Comparison of ENCODE assay signal across 6 cellular contexts in genomic region chr16:30924797-30925645, GRCh38. TPM values are rescaled to one million over a fixed set of nuclear protein-coding genes. Genes with fewer than 3 reads are reported as not detected.
DNase-seq lines count a peak whose midpoint lies in the region; TF ChIP-seq lines count a peak whose summit lies in the region.

No MANE protein-coding gene starts in this region.

- no peak overlapping the region for H3K27ac ChIP-seq in CD8-positive, alpha-beta memory T cell (ENCODE audit: low read depth, low read length)
- H3K27ac ChIP-seq in mesendoderm (ENCODE audit: low read depth, low read length) = no peak overlapping the region

- H3K79me2 ChIP-seq in mesendoderm (ENCODE audit: control insufficient read depth, insufficient read depth, low read length) = peaks cover 12% of the 10 kb centered on the region

- peak overlapping the region; percentile 91 for H3K56ac ChIP-seq in mesendoderm (ENCODE audit: low read length)

- no peaks in the 10 kb centered on the region for H3K27me3 Mint-ChIP-seq in CD8-positive, alpha-beta memory T cell

- H3K23ac ChIP-seq in mesendoderm (ENCODE audit: low read length) = no peak overlapping the region

- no peaks in the 10 kb centered on the region for H3K4me1 ChIP-seq in CD8-positive, alpha-beta memory T cell (ENCODE audit: insufficient read depth, low read length)
- no peaks in the 10 kb centered on the region for H3K4me1 ChIP-seq in mesendoderm (ENCODE audit: control insufficient read depth, low read depth, low read length)

- no peak for TF ChIP-seq POLR2A in erythroblast (IDR thresholded peaks at IDR 0.05; ENCODE audit: low read length)

- no peak overlapping the region for H3K4me3 ChIP-seq in CD8-positive, alpha-beta memory T cell (ENCODE audit: low read length)
- H3K4me3 ChIP-seq in WI38 (ENCODE audit: low read depth, low read length) (peak overlapping the region; percentile 90), mesendoderm (ENCODE audit: low read length) (peak overlapping the region; percentile 67)

- H3K27me3 ChIP-seq in CD8-positive, alpha-beta memory T cell (ENCODE audit: insufficient read depth, low read length, poor library complexity, severe bottlenecking) = no peaks in the 10 kb centered on the region
- H3K27me3 ChIP-seq in mesendoderm (ENCODE audit: insufficient read depth, low read length, poor library complexity) = no peaks in the 10 kb centered on the region

- H3K4me1 Mint-ChIP-seq in CD8-positive, alpha-beta memory T cell = peaks cover 15 to 33% (median 16%) of the 10 kb centered on the region in 3 donors

- no peak overlapping the region for H2AK5ac ChIP-seq in mesendoderm (ENCODE audit: low read length)

- no peak overlapping the region for H2BK15ac ChIP-seq in mesendoderm (replicated peaks; ENCODE audit: low read depth)

- peak overlapping the region; percentile 25 for H3K4me2 ChIP-seq in mesendoderm (ENCODE audit: low read length)

- CTCF ChIA-PET in CD8-positive, alpha-beta memory T cell (lab: Charles Lee) = interaction anchor here (1.0 to 2.1 kb wide), 3 partner anchors 10 to 18 kb away, joined by 4 to 5 read pairs (median 4); no protein-coding TSS in a partner anchor

- peak overlapping the region; percentile 85 for H3K9ac ChIP-seq in mesendoderm (ENCODE audit: low read length)

- no CpG with 5 or more reads among the region's 12 CpGs for WGBS in mesendoderm (ENCODE audit: extremely low coverage, insufficient coverage, low lambda C conversion rate)

- peaks cover 0 to 20% (median 0%) of the 10 kb centered on the region in 3 donors for H3K36me3 Mint-ChIP-seq in CD8-positive, alpha-beta memory T cell

- H2BK5ac ChIP-seq in mesendoderm (ENCODE audit: low read length) = no peak overlapping the region

- H3K9me3 ChIP-seq in CD8-positive, alpha-beta memory T cell (ENCODE audit: low read length) = no peaks in the 10 kb centered on the region

- H3K4me3 Mint-ChIP-seq in CD8-positive, alpha-beta memory T cell = peak overlapping the region; percentile 64 to 84 (median 71)

- H3K18ac ChIP-seq in mesendoderm (ENCODE audit: low read length) = peak overlapping the region; percentile 93

- TF ChIP-seq CTCF in WI38 (IDR thresholded peaks at IDR 0.05; ENCODE audit: low read depth, low read length) = no peak

- H3K27ac Mint-ChIP-seq in CD8-positive, alpha-beta memory T cell = peak overlapping the region in 7 of 8 donors; percentile 9 to 88 (median 46)

- H3K36me3 ChIP-seq in CD8-positive, alpha-beta memory T cell (ENCODE audit: insufficient read depth, low read length) = no peaks in the 10 kb centered on the region
- H3K36me3 ChIP-seq in mesendoderm (ENCODE audit: control insufficient read depth, insufficient read depth, low read length) = peaks cover 14% of the 10 kb centered on the region

- no peak for DNase-seq in CD8-positive, alpha-beta memory T cell
- no peak for DNase-seq in mesendoderm
- no peak for DNase-seq in SHP77 (lab: John Stamatoyannopoulos, UW)
- DNase-seq in erythroblast (lab: John Stamatoyannopoulos, UW) = no peak
- no peak for DNase-seq in epidermal melanocyte (ENCODE audit: insufficient read length, low spot score)

- POLR2A ChIA-PET in CD8-positive, alpha-beta memory T cell (lab: Charles Lee) = no interaction called here

- no peak overlapping the region for H4K5ac ChIP-seq in mesendoderm (ENCODE audit: low read length)

- peaks cover 10% of the 10 kb centered on the region for H3K79me1 ChIP-seq in mesendoderm (ENCODE audit: low read length)

- H4K8ac ChIP-seq in mesendoderm (ENCODE audit: low read depth, low read length) = no peak overlapping the region

- no peaks in the 10 kb centered on the region for H3K9me3 Mint-ChIP-seq in CD8-positive, alpha-beta memory T cell

- H2BK120ac ChIP-seq in mesendoderm (ENCODE audit: low read depth, low read length) = no peak overlapping the region

- peak overlapping the region; percentile 43 for H3K4ac ChIP-seq in mesendoderm (ENCODE audit: low read depth, low read length)

RNA-seq across cellular contexts. Expression of gene FBXL19, which starts 1.6 kb away (rescaled TPM):
- total RNA-seq in CD8-positive, alpha-beta memory T cell = 10 to 100 TPM; 28.7 to 29.2 TPM
- 0.25 TPM for polyA plus RNA-seq in CD8-positive, alpha-beta memory T cell
- polyA plus RNA-seq in mesendoderm (2013, experiment 1 of 2) = 46.9 TPM
- polyA plus RNA-seq in mesendoderm (2013, experiment 2 of 2) = 47.5 TPM

RNA-seq across cellular contexts. Expression of gene ORAI3, which starts 23.8 kb away (rescaled TPM):
- total RNA-seq in CD8-positive, alpha-beta memory T cell = 1 to 10 TPM; 8.5 to 8.8 TPM
- 25.8 TPM for polyA plus RNA-seq in CD8-positive, alpha-beta memory T cell
- polyA plus RNA-seq in mesendoderm (2013, experiment 1 of 2) = 3.6 TPM
- polyA plus RNA-seq in mesendoderm (2013, experiment 2 of 2) = 3.5 TPM

RNA-seq across cellular contexts. Expression of gene CTF1, which starts 28.6 kb away (rescaled TPM):
- total RNA-seq in CD8-positive, alpha-beta memory T cell = under 1 TPM in 1 of 2 experiments, not detected in 1; 0.33 TPM
- polyA plus RNA-seq in CD8-positive, alpha-beta memory T cell = not detected
- 1.7 TPM for polyA plus RNA-seq in mesendoderm (2013, experiment 1 of 2)
- 1.6 TPM for polyA plus RNA-seq in mesendoderm (2013, experiment 2 of 2)

RNA-seq across cellular contexts. Expression of gene BCL7C, which starts 31.1 kb away (rescaled TPM):
- total RNA-seq in CD8-positive, alpha-beta memory T cell = 10 to 100 TPM; 31.7 to 35.0 TPM
- 52.3 TPM for polyA plus RNA-seq in CD8-positive, alpha-beta memory T cell
- 24.5 TPM for polyA plus RNA-seq in mesendoderm (2013, experiment 1 of 2)
- polyA plus RNA-seq in mesendoderm (2013, experiment 2 of 2) = 23.1 TPM

RNA-seq across cellular contexts. Expression of gene SETD1A, which starts 32.5 kb away (rescaled TPM):
- total RNA-seq in CD8-positive, alpha-beta memory T cell = 10 to 100 TPM; 24.7 to 28.8 TPM
- polyA plus RNA-seq in CD8-positive, alpha-beta memory T cell = 2.6 TPM
- 27.7 TPM for polyA plus RNA-seq in mesendoderm (2013, experiment 1 of 2)
- 25.3 TPM for polyA plus RNA-seq in mesendoderm (2013, experiment 2 of 2)
